In the genomic region with DNA sequence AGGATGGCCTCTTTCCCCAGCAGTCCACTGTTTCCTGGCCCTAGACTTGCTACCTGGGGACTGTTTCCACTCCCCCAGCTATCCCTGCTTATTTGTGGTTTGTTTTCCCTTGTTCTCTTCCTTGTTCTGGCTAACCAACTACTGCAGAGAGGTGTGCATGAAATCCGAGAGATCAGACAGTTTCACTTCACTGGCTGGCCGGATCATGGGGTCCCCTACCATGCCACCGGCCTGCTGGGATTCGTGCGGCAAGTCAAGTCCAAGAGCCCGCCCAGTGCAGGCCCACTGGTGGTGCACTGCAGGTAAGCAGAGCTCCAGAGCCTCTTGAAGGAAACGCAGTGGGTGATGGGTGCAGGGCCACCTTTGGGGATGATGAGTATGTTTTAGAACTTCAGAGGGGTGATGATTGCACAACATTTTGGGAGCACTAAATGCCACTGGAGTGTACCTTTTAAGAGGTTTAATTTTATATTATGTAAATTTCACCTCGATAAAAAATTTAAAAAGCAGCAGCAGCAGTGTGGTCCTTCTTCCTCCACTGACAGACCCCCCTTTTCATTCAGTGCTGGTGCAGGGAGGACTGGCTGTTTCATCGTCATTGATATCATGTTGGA, we compare ENCODE assay signal across 22 cellular contexts.
DNase-seq lines count a peak whose midpoint lies in the region; ATAC-seq, FAIRE-seq and TF ChIP-seq lines count a peak whose summit lies in the region.
"Had no signal": no experiment of that assay in that cellular context is flagged by ENCODE, and none has a peak within 500 bp of the region (broad histone marks: within the 10 kb centered on the region; RNA-seq: fewer than 3 reads in every experiment).

No MANE protein-coding gene starts in this region.

- no peaks in the 10 kb centered on the region for H3K9me3 ChIP-seq in K562 (replicated peaks; ENCODE audit: control insufficient read depth, insufficient read depth, low read depth, low read length)
- H3K9me3 ChIP-seq: BE2C, HAP-1 had no signal

- H3K27me3 Mint-ChIP-seq in endothelial cell (ENCODE audit: unreplicated experiment) = no peaks in the 10 kb centered on the region
- H3K27me3 Mint-ChIP-seq in nephron progenitor cell (ENCODE audit: low read depth, poor library complexity) = no peaks in the 10 kb centered on the region
- peaks cover 9% of the 10 kb centered on the region for H3K27me3 Mint-ChIP-seq in stimulated activated memory B cell treated with anti-CD40 and anti-IgM and Interleukin-4, amounts not matched to agents 10 μg/mL and 1 μg/mL and 100 μg/mL, for 72 hours
- H3K27me3 Mint-ChIP-seq: CD4-positive, CD25-positive, alpha-beta regulatory T cell; CD8-positive, alpha-beta memory T cell had no signal

- TF ChIP-seq POLR2A in K562 (conservative IDR thresholded peaks at IDR 0.05) = no peak

- no peaks in the 10 kb centered on the region for H3K9me3 Mint-ChIP-seq in endothelial cell (ENCODE audit: unreplicated experiment)
- H3K9me3 Mint-ChIP-seq in nephron progenitor cell = no peaks in the 10 kb centered on the region
- H3K9me3 Mint-ChIP-seq in stimulated activated memory B cell treated with anti-CD40 and anti-IgM and Interleukin-4, amounts not matched to agents 10 μg/mL and 1 μg/mL and 100 μg/mL, for 72 hours = no peaks in the 10 kb centered on the region
- H3K9me3 Mint-ChIP-seq: CD8-positive, alpha-beta memory T cell had no signal

- BruUV-seq in K562 (replicated peaks; lab: Mats Ljungman, UMichigan) = no TSS peak

- in situ Hi-C loops in K562 (cut with MboI) = no loop called here

- WGBS in K562 (ENCODE audit: insufficient coverage, low coverage, missing lambda C conversion rate) = 2% methylated on average over 9 of the region's 9 CpGs

- no peak overlapping the region for H3K4me2 ChIP-seq in K562 (ENCODE audit: insufficient read depth, low read length)

- H3K9ac ChIP-seq in K562 (ENCODE audit: insufficient read depth in 1 of 2, low read depth in 2 of 2, low read length in 2 of 2) = no peak overlapping the region
- H3K9ac ChIP-seq: GM23248 had no signal

- TF ChIP-seq RAD21 in K562 (CRISPR knock-in tag; conservative IDR thresholded peaks at IDR 0.05 in 1 of 2, IDR thresholded peaks at IDR 0.05 in 1 of 2) = no peak

- no peak for ATAC-seq in K562
- ATAC-seq in stimulated activated memory B cell treated with anti-CD40 and anti-IgM and Interleukin-4, amounts not matched to agents 10 μg/mL and 1 μg/mL and 100 μg/mL, for 72 hours = peak; percentile 35

- H3K36me3 Mint-ChIP-seq in endothelial cell (ENCODE audit: low read depth, unreplicated experiment) (peaks cover 48% of the 10 kb centered on the region), nephron progenitor cell (ENCODE audit: low read depth) (peaks cover 24% of the 10 kb centered on the region)
- H3K36me3 Mint-ChIP-seq in stimulated activated memory B cell treated with anti-CD40 and anti-IgM and Interleukin-4, amounts not matched to agents 10 μg/mL and 1 μg/mL and 100 μg/mL, for 72 hours = no peaks in the 10 kb centered on the region
- H3K36me3 Mint-ChIP-seq: CD4-positive, CD25-positive, alpha-beta regulatory T cell had no signal

- CTCF ChIA-PET in K562 (lab: Yijun Ruan, JAX; ENCODE audit: low intra/inter-chr PET ratio) = no interaction called here

- H3K4me1 Mint-ChIP-seq in endothelial cell (ENCODE audit: unreplicated experiment) (peaks cover 10% of the 10 kb centered on the region), nephron progenitor cell (peaks cover 15% of the 10 kb centered on the region)
- H3K4me1 Mint-ChIP-seq in stimulated activated memory B cell treated with anti-CD40 and anti-IgM and Interleukin-4, amounts not matched to agents 10 μg/mL and 1 μg/mL and 100 μg/mL, for 72 hours = no peaks in the 10 kb centered on the region
- H3K4me1 Mint-ChIP-seq: CD4-positive, CD25-positive, alpha-beta regulatory T cell; CD8-positive, alpha-beta memory T cell had no signal

- H3K4me3 Mint-ChIP-seq in endothelial cell (ENCODE audit: unreplicated experiment) (peak overlapping the region; percentile 3), nephron progenitor cell (no peak overlapping the region)
- H3K4me3 Mint-ChIP-seq in stimulated activated memory B cell treated with anti-CD40 and anti-IgM and Interleukin-4, amounts not matched to agents 10 μg/mL and 1 μg/mL and 100 μg/mL, for 72 hours = no peak overlapping the region
- H3K4me3 Mint-ChIP-seq: CD4-positive, CD25-positive, alpha-beta regulatory T cell; CD8-positive, alpha-beta memory T cell had no signal

- H3K27me3 ChIP-seq in K562 (ENCODE audit: control insufficient read depth in 2 of 2, insufficient read depth in 2 of 2, low read length in 2 of 2) = peaks cover 14 to 36% of the 10 kb centered on the region in 2 experiments; a peak in 3 of 5 replicates
- H3K27me3 ChIP-seq: BE2C had no signal

- H3K27ac Mint-ChIP-seq in endothelial cell (ENCODE audit: unreplicated experiment) = no peak overlapping the region
- peak overlapping the region; percentile 64 for H3K27ac Mint-ChIP-seq in nephron progenitor cell
- no peak overlapping the region for H3K27ac Mint-ChIP-seq in stimulated activated memory B cell treated with anti-CD40 and anti-IgM and Interleukin-4, amounts not matched to agents 10 μg/mL and 1 μg/mL and 100 μg/mL, for 72 hours
- H3K27ac Mint-ChIP-seq: CD4-positive, CD25-positive, alpha-beta regulatory T cell had no signal

- POLR2A ChIA-PET in K562 (lab: Yijun Ruan, JAX) = interaction anchor here (1.2 kb wide), 1 partner anchor 14 kb away, joined by 3 read pairs; no protein-coding TSS in a partner anchor

- TF ChIP-seq CTCF in K562 (IDR thresholded peaks at IDR 0.05 in 2 of 3, conservative IDR thresholded peaks at IDR 0.05 in 1 of 3; ENCODE audit: insufficient read depth in 2 of 3, low read depth in 1 of 3, low read length in 3 of 3) (no peak), endothelial cell (IDR thresholded peaks at IDR 0.05; ENCODE audit: unreplicated experiment) (no peak), nephron progenitor cell (IDR thresholded peaks at IDR 0.05) (no peak)

- intact Hi-C loops in K562 (cut with micrococcal nuclease) = no loop called here

- no peak for TF ChIP-seq EP300 in K562 (IDR thresholded peaks at IDR 0.05; ENCODE audit: low read length)

- no peaks in the 10 kb centered on the region for H3K36me3 ChIP-seq in K562 (ENCODE audit: control insufficient read depth, insufficient read depth, low read length)
- H3K36me3 ChIP-seq: BE2C, HAP-1 had no signal

- no peaks in the 10 kb centered on the region for H3K4me1 ChIP-seq in K562 (replicated peaks in 1 of 2; ENCODE audit: control insufficient read depth in 2 of 2, insufficient read depth in 2 of 2, low read length in 2 of 2)
- H3K4me1 ChIP-seq: BE2C, HAP-1 had no signal

- H3K4me3 ChIP-seq in K562 = no peak overlapping the region
- H3K4me3 ChIP-seq: GM23248, HAP-1 had no signal

- no peaks in the 10 kb centered on the region for H4K20me1 ChIP-seq in K562 (replicated peaks; ENCODE audit: control insufficient read depth, insufficient read depth, low read length)

- no peak for FAIRE-seq in K562 (lab: Jason Lieb, UNC)
- FAIRE-seq: A204.1, D721Med, GM12892, GM18507, HTR-8/SVneo had no signal

- DNase-seq in K562 (ENCODE audit: extremely low read depth in 1 of 4, low spot score in 3 of 4) (no peak), endothelial cell (ENCODE audit: low spot score) (no peak), nephron progenitor cell (no peak), kidney glomerular epithelial cell (lab: John Stamatoyannopoulos, UW) (no peak), SIG-M5 treated with dmso at 0.1 percent for 504 hours (lab: John Stamatoyannopoulos, UW; ENCODE audit: unreplicated experiment) (no peak), NCI-H2171 treated with DMSO at 0.1 percent for 48 hours (lab: John Stamatoyannopoulos, UW) (no peak)
- DNase-seq: ACHN; BE2C; C1 segment of cervical spinal cord; CD4-positive, CD25-positive, alpha-beta regulatory T cell; CD8-positive, alpha-beta memory T cell; DMS153; DMS79; GDM1; GM23248 had no signal

- H3K79me2 ChIP-seq in K562 (ENCODE audit: control insufficient read depth, insufficient read depth, low read length) = no peaks in the 10 kb centered on the region

- H3K9me1 ChIP-seq in K562 (ENCODE audit: control insufficient read depth, insufficient read depth, low read length) = no peaks in the 10 kb centered on the region

- no peak overlapping the region for H3K27ac ChIP-seq in K562 (ENCODE audit: extremely low read depth, low read depth, low read length)
- H3K27ac ChIP-seq: GM23248 had no signal

- no peak overlapping the region for H2AFZ ChIP-seq in K562 (ENCODE audit: low read depth, low read length)
- H2AFZ ChIP-seq: GM23248 had no signal

TF ChIP-seq in K562, 482 proteins besides CTCF, POLR2A, EP300 and RAD21:
- TF ChIP-seq, protein P1, sequence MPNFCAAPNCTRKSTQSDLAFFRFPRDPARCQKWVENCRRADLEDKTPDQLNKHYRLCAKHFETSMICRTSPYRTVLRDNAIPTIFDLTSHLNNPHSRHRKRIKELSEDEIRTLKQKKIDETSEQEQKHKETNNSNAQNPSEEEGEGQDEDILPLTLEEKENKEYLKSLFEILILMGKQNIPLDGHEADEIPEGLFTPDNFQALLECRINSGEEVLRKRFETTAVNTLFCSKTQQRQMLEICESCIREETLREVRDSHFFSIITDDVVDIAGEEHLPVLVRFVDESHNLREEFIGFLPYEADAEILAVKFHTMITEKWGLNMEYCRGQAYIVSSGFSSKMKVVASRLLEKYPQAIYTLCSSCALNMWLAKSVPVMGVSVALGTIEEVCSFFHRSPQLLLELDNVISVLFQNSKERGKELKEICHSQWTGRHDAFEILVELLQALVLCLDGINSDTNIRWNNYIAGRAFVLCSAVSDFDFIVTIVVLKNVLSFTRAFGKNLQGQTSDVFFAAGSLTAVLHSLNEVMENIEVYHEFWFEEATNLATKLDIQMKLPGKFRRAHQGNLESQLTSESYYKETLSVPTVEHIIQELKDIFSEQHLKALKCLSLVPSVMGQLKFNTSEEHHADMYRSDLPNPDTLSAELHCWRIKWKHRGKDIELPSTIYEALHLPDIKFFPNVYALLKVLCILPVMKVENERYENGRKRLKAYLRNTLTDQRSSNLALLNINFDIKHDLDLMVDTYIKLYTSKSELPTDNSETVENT (CRISPR knock-in tag; IDR thresholded peaks at IDR 0.05) = no peak
- TF ChIP-seq CEBPB (tag; IDR thresholded peaks at IDR 0.05) = 0 out of 2 replicates have a peak, but pooled peaks have one; percentile 32
- TF ChIP-seq MAFG (tag; conservative IDR thresholded peaks at IDR 0.05) = no peak
- no peak for TF ChIP-seq CEBPG (CRISPR knock-in tag; IDR thresholded peaks at IDR 0.05)
- peak in 1 of 2 experiments; percentile 60; a peak in 2 of 4 replicates for TF ChIP-seq CEBPG (tag; conservative IDR thresholded peaks at IDR 0.05 in 1 of 2, IDR thresholded peaks at IDR 0.05 in 1 of 2)
